17 cellular contexts compared by ENCODE assay signal in the genomic region with DNA sequence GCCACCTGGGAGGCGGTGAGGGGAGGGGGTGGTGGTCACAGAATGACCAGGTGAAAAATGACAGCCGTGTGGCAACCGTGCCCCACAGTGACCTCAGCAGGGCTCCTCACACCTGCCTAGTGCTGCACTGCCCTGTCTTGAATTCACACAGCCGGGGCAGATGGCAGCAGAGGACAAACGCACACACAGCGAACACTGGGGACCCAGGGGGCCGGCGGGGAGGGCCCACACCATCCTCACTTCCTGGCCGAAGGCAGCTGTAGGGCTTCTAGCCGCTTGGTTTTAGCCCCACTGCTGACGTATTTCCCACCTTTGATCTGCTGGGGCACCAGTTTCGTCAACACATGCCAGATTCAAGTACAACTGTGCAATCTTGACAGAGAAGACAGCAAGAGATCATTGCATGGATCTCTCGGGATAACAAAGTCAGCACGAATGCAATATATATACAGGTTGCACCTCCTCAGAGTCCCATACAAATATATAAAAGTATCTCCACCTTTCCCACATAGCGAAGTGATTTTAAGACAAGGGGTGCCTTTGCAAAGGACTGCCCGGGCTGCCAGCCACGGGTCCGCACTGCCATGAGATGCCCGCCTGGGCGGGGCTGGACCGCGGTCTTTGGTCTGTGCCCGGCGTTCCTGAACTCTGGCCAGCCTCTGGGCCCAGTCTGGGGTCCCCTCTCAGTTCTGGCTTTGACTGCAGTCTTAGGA. TPM values are rescaled to one million over a fixed set of nuclear protein-coding genes. Genes with fewer than 3 reads are reported as not detected.
A peak's percentile ranks its signal among the peaks of the same experiment; 100 is the strongest.
DNase-seq lines count a peak whose midpoint lies in the region; ATAC-seq and TF ChIP-seq lines count a peak whose summit lies in the region.
"Had no signal": no experiment of that assay in that cellular context is flagged by ENCODE, and none has a peak within 500 bp of the region (broad histone marks: within the 10 kb centered on the region; RNA-seq: fewer than 3 reads in every experiment).

No MANE protein-coding gene starts in this region.

- no peak for ATAC-seq in GM19467 (IDR thresholded peaks at IDR 0.05; ENCODE audit: unreplicated experiment)
- ATAC-seq: heart left ventricle had no signal

- TF ChIP-seq CTCF in fibroblast of villous mesenchyme (IDR thresholded peaks at IDR 0.05; ENCODE audit: insufficient read depth, low read depth, low read length) = no peak

- no peak overlapping the region for H3K4me3 ChIP-seq in fibroblast of villous mesenchyme (ENCODE audit: low read depth, low read length)
- H3K4me3 ChIP-seq in skeletal muscle cell (ENCODE audit: low read depth, low read length) = no peak overlapping the region
- H3K4me3 ChIP-seq: colonic mucosa, heart left ventricle, upper lobe of left lung had no signal

- DNase-seq in NCI-H345 (lab: John Stamatoyannopoulos, UW) (peak; percentile 5), NCI-H345 treated with DMSO at 0.1 percent for 48 hours (lab: John Stamatoyannopoulos, UW; ENCODE audit: unreplicated experiment) (no peak), NCI-H69 (lab: John Stamatoyannopoulos, UW) (peak; percentile 88), fibroblast of villous mesenchyme (ENCODE audit: low read depth) (peak; percentile 3), skeletal muscle cell (ENCODE audit: low read depth) (peak; percentile 4), GM19240 (ENCODE audit: insufficient read length, low spot score) (no peak)
- no peak for DNase-seq in activated CD4-positive, alpha-beta T cell treated with anti-CD3 and anti-CD28 coated beads, Interleukin-2, amount 50 U/mL, for 48 hours
- DNase-seq: activated CD4-positive, alpha-beta memory T cell treated with anti-CD3 and anti-CD28 coated beads for 36 hours; amniotic stem cell; CD8-positive, alpha-beta memory T cell; colonic mucosa; KG1; NCI-H1694 treated with DMSO at 0.1 percent for 48 hours; stimulated activated CD4-positive, alpha-beta T cell treated with anti-CD3 and anti-CD28 coated beads, Interleukin-2, amount 100 ng/mL, for 48 hours had no signal

RNA-seq across cellular contexts. Expression of a gene that starts 26.9 kb away (rescaled TPM):
- total RNA-seq in fibroblast of villous mesenchyme = 21.6 and 31.1 TPM in 2 replicates

Comparison
In these comparisons a context has a peak if more than half of its experiments do, and no peak if none do; other contexts are left out.
1. DNase-seq: peak in NCI-H345 (single experiment), NCI-H69 (single experiment), fibroblast of villous mesenchyme (single experiment) and skeletal muscle cell (single experiment); none in NCI-H345 treated with DMSO at 0.1 percent for 48 hours (single experiment), GM19240 (single experiment) and activated CD4-positive, alpha-beta T cell treated with anti-CD3 and anti-CD28 coated beads, Interleukin-2, amount 50 U/mL, for 48 hours (0 of 2).